Comparison of ENCODE assay signal across 1 cellular context in the genomic region with DNA sequence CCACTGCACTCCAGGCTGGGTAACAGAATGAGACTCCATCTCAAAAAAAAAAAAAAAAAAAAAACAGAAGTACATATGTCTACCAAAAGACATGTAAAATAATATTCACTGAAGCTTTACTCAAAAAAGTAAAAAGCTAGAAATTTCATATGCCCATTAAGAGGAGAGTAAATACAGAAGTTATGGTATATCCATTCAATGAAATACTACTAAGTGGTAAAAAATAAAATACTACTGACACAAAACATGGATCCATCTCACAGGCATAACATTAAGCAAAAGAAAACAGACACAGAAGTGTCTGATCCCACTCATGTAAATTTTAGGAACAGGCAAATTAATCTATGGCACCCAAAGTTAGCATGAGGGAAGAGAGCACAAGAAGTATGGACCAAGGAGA.
TF ChIP-seq lines count a peak whose summit lies in the region.

No MANE protein-coding gene starts in this region.

TF ChIP-seq in HepG2, 621 proteins besides CTCF, POLR2A, EP300 and RAD21:
- TF ChIP-seq MEF2D (CRISPR knock-in tag; IDR thresholded peaks at IDR 0.05), result no peak
- 0 out of 2 replicates have a peak, but pooled peaks have one; percentile 28 for TF ChIP-seq ZFP82 (CRISPR knock-in tag; IDR thresholded peaks at IDR 0.05; ENCODE audit: borderline replicate concordance)
